In genomic region chr7:65475734-65476319, GRCh38 we compare ENCODE assay signal across 8 cellular contexts.
DNase-seq lines count a peak whose midpoint lies in the region; ATAC-seq and TF ChIP-seq lines count a peak whose summit lies in the region.

No MANE protein-coding gene starts in this region.

- H3K36me3 ChIP-seq in breast epithelium (no peaks in the 10 kb centered on the region), aorta (ENCODE audit: control insufficient read depth in 1 of 2, insufficient read depth in 2 of 2, low read length in 1 of 2) (no peaks in the 10 kb centered on the region), SK-N-SH (replicated peaks in 1 of 2; ENCODE audit: control insufficient read depth in 1 of 2, insufficient read depth in 2 of 2, low read length in 1 of 2) (no peaks in the 10 kb centered on the region)

- H3K9me3 ChIP-seq in breast epithelium = peaks cover 20 to 21% of the 10 kb centered on the region in 2 donors
- peaks cover 2% of the 10 kb centered on the region for H3K9me3 ChIP-seq in aorta (ENCODE audit: control insufficient read depth, low read length)
- no peaks in the 10 kb centered on the region for H3K9me3 ChIP-seq in SK-N-SH

- TF ChIP-seq POLR2A in breast epithelium (IDR thresholded peaks at IDR 0.05) = no peak

- ATAC-seq in HG03108 (IDR thresholded peaks at IDR 0.05; ENCODE audit: unreplicated experiment) (peak; percentile 98), aorta (ENCODE audit: low FRiP score) (peak; percentile 9)

- H3K27me3 Mint-ChIP-seq in MCF 10A (ENCODE audit: insufficient read depth, unreplicated experiment) = no peaks in the 10 kb centered on the region
- no peaks in the 10 kb centered on the region for H3K27me3 Mint-ChIP-seq in activated CD4-positive, alpha-beta memory T cell treated with anti-CD3 and anti-CD28 coated beads, Interleukin-2, amount 10 ng/mL, durations not matched to agents 7 days and 5 days

- peaks cover 24% of the 10 kb centered on the region for H3K9me3 Mint-ChIP-seq in MCF 10A (ENCODE audit: unreplicated experiment)
- H3K9me3 Mint-ChIP-seq in activated CD4-positive, alpha-beta memory T cell treated with anti-CD3 and anti-CD28 coated beads, Interleukin-2, amount 10 ng/mL, durations not matched to agents 7 days and 5 days = peaks cover 42% of the 10 kb centered on the region

- no TSS peak for BruUV-seq in MCF 10A (replicated peaks; lab: Mats Ljungman, UMichigan)

- CTCF ChIA-PET in MCF 10A (lab: Yijun Ruan, JAX) = no interaction called here
- CTCF ChIA-PET in activated CD4-positive, alpha-beta memory T cell treated with anti-CD3 and anti-CD28 coated beads, Interleukin-2, amount 10 ng/mL, durations not matched to agents 7 days and 5 days (lab: Charles Lee) = interaction anchor here (0.6 kb wide), 1 partner anchor 1910 kb away, joined by 3 read pairs; no protein-coding TSS in a partner anchor
- CTCF ChIA-PET in SK-N-SH (lab: Yijun Ruan, JAX) = no interaction called here

- no peaks in the 10 kb centered on the region for H3K36me3 Mint-ChIP-seq in MCF 10A (ENCODE audit: insufficient read depth, unreplicated experiment)
- peaks cover 54% of the 10 kb centered on the region for H3K36me3 Mint-ChIP-seq in activated CD4-positive, alpha-beta memory T cell treated with anti-CD3 and anti-CD28 coated beads, Interleukin-2, amount 10 ng/mL, durations not matched to agents 7 days and 5 days (ENCODE audit: low read depth)

- intact Hi-C loops in breast epithelium (cut with DNase I; ENCODE audit: low total_unique reads) = no loop called here
- intact Hi-C loops in MCF 10A (cut with micrococcal nuclease) = no loop called here
- intact Hi-C loops in aorta (cut with DNase I) = no loop called here

- TF ChIP-seq CTCF in breast epithelium (IDR thresholded peaks at IDR 0.05) = no peak
- TF ChIP-seq CTCF in MCF 10A (IDR thresholded peaks at IDR 0.05; ENCODE audit: unreplicated experiment) = no peak
- no peak for TF ChIP-seq CTCF in SK-N-SH (IDR thresholded peaks at IDR 0.05)

- H3K4me3 Mint-ChIP-seq in MCF 10A (ENCODE audit: unreplicated experiment) = no peak overlapping the region
- peak overlapping the region; percentile 12 for H3K4me3 Mint-ChIP-seq in activated CD4-positive, alpha-beta memory T cell treated with anti-CD3 and anti-CD28 coated beads, Interleukin-2, amount 10 ng/mL, durations not matched to agents 7 days and 5 days

- no peaks in the 10 kb centered on the region for H3F3A ChIP-seq in SK-N-SH (replicated peaks; ENCODE audit: insufficient read depth)

- H3K4me1 ChIP-seq in breast epithelium (no peaks in the 10 kb centered on the region), aorta (ENCODE audit: control insufficient read depth in 1 of 2, insufficient read depth in 2 of 2, low read length in 2 of 2) (no peaks in the 10 kb centered on the region), SK-N-SH (ENCODE audit: control insufficient read depth in 1 of 2, insufficient read depth in 2 of 2, low read depth in 1 of 2, low read length in 1 of 2) (no peaks in the 10 kb centered on the region)

- DNase-seq in breast epithelium (ENCODE audit: low spot score in 2 of 2) (peak; percentile 20 to 62), MCF 10A (ENCODE audit: unreplicated experiment) (no peak), aorta (no peak), medulla oblongata (ENCODE audit: extremely low spot score) (no peak), SK-N-SH (no peak), HK-2 (ENCODE audit: unreplicated experiment) (no peak)
- peak; percentile 68 for DNase-seq in activated CD4-positive, alpha-beta memory T cell treated with anti-CD3 and anti-CD28 coated beads, Interleukin-2, amount 10 ng/mL, durations not matched to agents 7 days and 5 days

- no peak for TF ChIP-seq EP300 in SK-N-SH (IDR thresholded peaks at IDR 0.05; ENCODE audit: borderline replicate concordance in 1 of 2, low read depth in 1 of 2, low read length in 1 of 2)

- no peak overlapping the region for H3K27ac Mint-ChIP-seq in MCF 10A (ENCODE audit: low read depth, unreplicated experiment)
- H3K27ac Mint-ChIP-seq in activated CD4-positive, alpha-beta memory T cell treated with anti-CD3 and anti-CD28 coated beads, Interleukin-2, amount 10 ng/mL, durations not matched to agents 7 days and 5 days = peak overlapping the region; percentile 86

- H3K27ac ChIP-seq in breast epithelium = peak overlapping the region; percentile 5 to 74
- no peak overlapping the region for H3K27ac ChIP-seq in aorta (ENCODE audit: low read depth in 1 of 2, low read length in 2 of 2)
- H3K27ac ChIP-seq in SK-N-SH (ENCODE audit: low read depth in 2 of 2, low read length in 1 of 2) = no peak overlapping the region

- H4K20me1 ChIP-seq in SK-N-SH (ENCODE audit: insufficient read depth) = no peaks in the 10 kb centered on the region

- H2AFZ ChIP-seq in SK-N-SH (ENCODE audit: low read depth) = no peak overlapping the region

- no peak overlapping the region for H3K9ac ChIP-seq in SK-N-SH

- H3K4me2 ChIP-seq in SK-N-SH = no peak overlapping the region

- no peaks in the 10 kb centered on the region for H3K79me2 ChIP-seq in SK-N-SH (ENCODE audit: insufficient read depth)

- POLR2A ChIA-PET in MCF 10A (lab: Yijun Ruan, JAX) (no interaction called here), SK-N-SH (lab: Yijun Ruan, JAX) (no interaction called here)
- POLR2A ChIA-PET in activated CD4-positive, alpha-beta memory T cell treated with anti-CD3 and anti-CD28 coated beads, Interleukin-2, amount 10 ng/mL, durations not matched to agents 7 days and 5 days (lab: Charles Lee) = interaction anchor here (1.0 to 2.2 kb wide), 3 partner anchors 100 to 809 kb away, joined by 4 to 19 read pairs (median 4); partner anchors contain the start of gene ZNF92

- H3K4me1 Mint-ChIP-seq in MCF 10A (ENCODE audit: insufficient read depth, unreplicated experiment) = peaks cover 6% of the 10 kb centered on the region
- peaks cover 52% of the 10 kb centered on the region for H3K4me1 Mint-ChIP-seq in activated CD4-positive, alpha-beta memory T cell treated with anti-CD3 and anti-CD28 coated beads, Interleukin-2, amount 10 ng/mL, durations not matched to agents 7 days and 5 days

- H3K27me3 ChIP-seq in breast epithelium (no peaks in the 10 kb centered on the region), aorta (ENCODE audit: control insufficient read depth in 1 of 2, insufficient read depth in 2 of 2, low read length in 1 of 2) (no peaks in the 10 kb centered on the region), SK-N-SH (ENCODE audit: insufficient read depth) (peaks cover 18% of the 10 kb centered on the region; the same call in 1 of the 2 replicates)

- 41 to 48% methylated on average over 8 of the region's 8 CpGs for WGBS in aorta, 2 donors
- 5% methylated on average over 8 of the region's 8 CpGs for WGBS in SK-N-SH (ENCODE audit: low lambda C conversion rate)

- TF ChIP-seq RAD21 in SK-N-SH (IDR thresholded peaks at IDR 0.05; ENCODE audit: low read length) = no peak

- H3K4me3 ChIP-seq in breast epithelium (no peak overlapping the region), aorta (ENCODE audit: low read length in 2 of 2) (no peak overlapping the region), SK-N-SH (ENCODE audit: low read depth in 2 of 2, low read length in 1 of 2) (no peak overlapping the region)

- H3K9me2 ChIP-seq in SK-N-SH = no peaks in the 10 kb centered on the region

TF ChIP-seq in SK-N-SH, 30 proteins besides CTCF, POLR2A, EP300 and RAD21:
- TF ChIP-seq MEF2A (IDR thresholded peaks at IDR 0.05; ENCODE audit: borderline replicate concordance, low read depth) (no peak), MAX (IDR thresholded peaks at IDR 0.05; ENCODE audit: low read depth) (no peak), RCOR1 (IDR thresholded peaks at IDR 0.05; ENCODE audit: low read length) (no peak), MXI1 (IDR thresholded peaks at IDR 0.05; ENCODE audit: low read depth, low read length) (no peak), CHD2 (IDR thresholded peaks at IDR 0.05; ENCODE audit: low read length, partially characterized antibody) (no peak), GATA2 (CRISPR knock-in tag; IDR thresholded peaks at IDR 0.05) (no peak), FOXM1 (IDR thresholded peaks at IDR 0.05; ENCODE audit: low read depth) (no peak), GABPA (IDR thresholded peaks at IDR 0.05; ENCODE audit: low read depth) (no peak)

Comparison
In these comparisons a context has a peak if more than half of its experiments do, and no peak if none do; other contexts are left out.
1. DNase-seq: peak in breast epithelium (2 of 2) and activated CD4-positive, alpha-beta memory T cell treated with anti-CD3 and anti-CD28 coated beads, Interleukin-2, amount 10 ng/mL, durations not matched to agents 7 days and 5 days (single experiment); none in MCF 10A (single experiment), aorta (0 of 2), medulla oblongata (single experiment), SK-N-SH (single experiment) and HK-2 (single experiment).
2. H3K27ac ChIP-seq: peak in breast epithelium (2 of 2); none in aorta (0 of 2) and SK-N-SH (0 of 2).